In the genomic region with DNA sequence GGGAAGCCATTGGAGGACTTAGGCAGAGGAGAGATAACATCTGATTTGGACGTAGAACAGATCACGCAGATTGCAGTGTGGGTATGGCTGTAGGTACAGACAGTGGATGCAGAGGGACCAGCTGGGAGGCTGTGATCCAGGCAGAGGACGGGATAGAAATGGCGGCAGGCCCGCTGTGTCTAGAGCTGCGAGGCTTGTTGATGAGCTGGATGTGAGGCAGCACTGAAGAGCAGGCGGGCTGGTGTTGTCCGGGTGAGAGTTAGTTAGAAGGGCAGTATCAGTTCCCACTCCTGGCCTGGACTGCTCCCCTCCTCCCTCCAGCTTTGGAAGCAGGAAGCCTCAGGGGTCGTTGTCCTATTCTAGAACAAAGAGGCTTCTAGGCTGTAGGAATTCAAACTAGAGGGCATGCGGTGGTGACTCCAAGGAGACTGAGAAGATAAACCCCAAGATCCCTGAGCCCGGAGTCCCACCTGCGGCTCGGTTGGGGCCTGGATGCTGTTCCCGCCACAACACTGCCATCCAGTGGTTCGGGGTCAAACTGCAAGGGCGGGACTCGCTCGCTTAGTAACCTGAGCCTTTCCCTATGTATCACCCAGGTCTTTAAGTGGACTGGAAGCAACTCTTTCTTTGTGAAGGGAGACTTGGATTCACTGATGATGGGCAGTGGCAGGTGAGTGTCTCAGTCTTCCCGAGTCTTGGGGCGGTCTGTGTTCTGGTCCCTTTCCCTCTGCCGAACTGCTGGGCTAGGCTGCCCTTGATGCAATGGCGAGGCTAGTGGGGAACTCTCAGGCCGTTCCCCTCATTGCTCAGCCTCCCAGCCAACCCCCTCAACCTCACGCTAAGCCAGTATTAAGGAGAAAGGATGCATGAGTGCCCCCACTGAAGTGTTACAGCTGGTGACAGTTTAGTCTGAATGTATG, we compare ENCODE assay signal across 1 cellular context.
TF ChIP-seq lines count a peak whose summit lies in the region.

No MANE protein-coding gene starts in this region.

TF ChIP-seq in HepG2, 621 proteins besides CTCF, POLR2A, EP300 and RAD21 (continued from another document and continues in another):
- no peak for TF ChIP-seq ASH2L (IDR thresholded peaks at IDR 0.05; ENCODE audit: insufficient read length, low read depth, low read length)
- TF ChIP-seq ZNF232 (CRISPR knock-in tag; IDR thresholded peaks at IDR 0.05; ENCODE audit: borderline replicate concordance), result no peak
- no peak for TF ChIP-seq ZNF644 (CRISPR knock-in tag; IDR thresholded peaks at IDR 0.05; ENCODE audit: low read depth)
- TF ChIP-seq SP4 (CRISPR knock-in tag; IDR thresholded peaks at IDR 0.05), result no peak
- no peak for TF ChIP-seq ZNF138 (CRISPR knock-in tag; IDR thresholded peaks at IDR 0.05; ENCODE audit: low read depth)
- TF ChIP-seq KLF11 (CRISPR knock-in tag; IDR thresholded peaks at IDR 0.05), result peak; percentile 66; the same call in 1 of the 2 replicates
- no peak for TF ChIP-seq ATM (IDR thresholded peaks at IDR 0.05; ENCODE audit: borderline replicate concordance)
- no peak for TF ChIP-seq CHCHD3 (CRISPR knock-in tag; IDR thresholded peaks at IDR 0.05)
- TF ChIP-seq, protein P1, sequence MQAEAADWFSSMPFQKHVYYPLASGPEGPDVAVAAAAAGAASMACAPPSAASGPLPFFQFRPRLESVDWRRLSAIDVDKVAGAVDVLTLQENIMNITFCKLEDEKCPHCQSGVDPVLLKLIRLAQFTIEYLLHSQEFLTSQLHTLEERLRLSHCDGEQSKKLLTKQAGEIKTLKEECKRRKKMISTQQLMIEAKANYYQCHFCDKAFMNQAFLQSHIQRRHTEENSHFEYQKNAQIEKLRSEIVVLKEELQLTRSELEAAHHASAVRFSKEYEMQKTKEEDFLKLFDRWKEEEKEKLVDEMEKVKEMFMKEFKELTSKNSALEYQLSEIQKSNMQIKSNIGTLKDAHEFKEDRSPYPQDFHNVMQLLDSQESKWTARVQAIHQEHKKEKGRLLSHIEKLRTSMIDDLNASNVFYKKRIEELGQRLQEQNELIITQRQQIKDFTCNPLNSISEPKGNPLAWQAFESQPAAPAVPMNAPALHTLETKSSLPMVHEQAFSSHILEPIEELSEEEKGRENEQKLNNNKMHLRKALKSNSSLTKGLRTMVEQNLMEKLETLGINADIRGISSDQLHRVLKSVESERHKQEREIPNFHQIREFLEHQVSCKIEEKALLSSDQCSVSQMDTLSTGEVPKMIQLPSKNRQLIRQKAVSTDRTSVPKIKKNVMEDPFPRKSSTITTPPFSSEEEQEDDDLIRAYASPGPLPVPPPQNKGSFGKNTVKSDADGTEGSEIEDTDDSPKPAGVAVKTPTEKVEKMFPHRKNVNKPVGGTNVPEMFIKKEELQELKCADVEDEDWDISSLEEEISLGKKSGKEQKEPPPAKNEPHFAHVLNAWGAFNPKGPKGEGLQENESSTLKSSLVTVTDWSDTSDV (CRISPR knock-in tag; IDR thresholded peaks at IDR 0.05), result 0 out of 2 replicates have a peak, but pooled peaks have one; percentile 37
- TF ChIP-seq RNF2 (conservative IDR thresholded peaks at IDR 0.05; ENCODE audit: low read depth), result no peak
- TF ChIP-seq PCBP2 (optimal IDR thresholded peaks at IDR 0.05; ENCODE audit: low read depth, low read length, poor library complexity, severe bottlenecking), result no peak
- TF ChIP-seq, protein P2, sequence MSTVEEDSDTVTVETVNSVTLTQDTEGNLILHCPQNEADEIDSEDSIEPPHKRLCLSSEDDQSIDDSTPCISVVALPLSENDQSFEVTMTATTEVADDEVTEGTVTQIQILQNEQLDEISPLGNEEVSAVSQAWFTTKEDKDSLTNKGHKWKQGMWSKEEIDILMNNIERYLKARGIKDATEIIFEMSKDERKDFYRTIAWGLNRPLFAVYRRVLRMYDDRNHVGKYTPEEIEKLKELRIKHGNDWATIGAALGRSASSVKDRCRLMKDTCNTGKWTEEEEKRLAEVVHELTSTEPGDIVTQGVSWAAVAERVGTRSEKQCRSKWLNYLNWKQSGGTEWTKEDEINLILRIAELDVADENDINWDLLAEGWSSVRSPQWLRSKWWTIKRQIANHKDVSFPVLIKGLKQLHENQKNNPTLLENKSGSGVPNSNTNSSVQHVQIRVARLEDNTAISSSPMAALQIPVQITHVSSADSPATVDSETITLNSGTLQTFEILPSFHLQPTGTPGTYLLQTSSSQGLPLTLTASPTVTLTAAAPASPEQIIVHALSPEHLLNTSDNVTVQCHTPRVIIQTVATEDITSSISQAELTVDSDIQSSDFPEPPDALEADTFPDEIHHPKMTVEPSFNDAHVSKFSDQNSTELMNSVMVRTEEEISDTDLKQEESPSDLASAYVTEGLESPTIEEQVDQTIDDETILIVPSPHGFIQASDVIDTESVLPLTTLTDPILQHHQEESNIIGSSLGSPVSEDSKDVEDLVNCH (CRISPR knock-in tag; IDR thresholded peaks at IDR 0.05), result 0 out of 2 replicates have a peak, but pooled peaks have one; percentile 40
- TF ChIP-seq GABPA (IDR thresholded peaks at IDR 0.05; ENCODE audit: low read depth, low read length), result no peak
- TF ChIP-seq GABPA (CRISPR knock-in tag; IDR thresholded peaks at IDR 0.05; ENCODE audit: low read depth), result no peak
- TF ChIP-seq ZNF672 (CRISPR knock-in tag; IDR thresholded peaks at IDR 0.05), result no peak
- TF ChIP-seq, protein P3, sequence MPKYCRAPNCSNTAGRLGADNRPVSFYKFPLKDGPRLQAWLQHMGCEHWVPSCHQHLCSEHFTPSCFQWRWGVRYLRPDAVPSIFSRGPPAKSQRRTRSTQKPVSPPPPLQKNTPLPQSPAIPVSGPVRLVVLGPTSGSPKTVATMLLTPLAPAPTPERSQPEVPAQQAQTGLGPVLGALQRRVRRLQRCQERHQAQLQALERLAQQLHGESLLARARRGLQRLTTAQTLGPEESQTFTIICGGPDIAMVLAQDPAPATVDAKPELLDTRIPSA (CRISPR knock-in tag; IDR thresholded peaks at IDR 0.05; ENCODE audit: borderline replicate concordance), result no peak
- TF ChIP-seq KDM4B (CRISPR knock-in tag; IDR thresholded peaks at IDR 0.05), result no peak
- TF ChIP-seq SAP130 (CRISPR knock-in tag; IDR thresholded peaks at IDR 0.05; ENCODE audit: low read depth), result peak; percentile 64
- no peak; the same call in none of the 2 replicates for TF ChIP-seq BRCA1 (CRISPR knock-in tag; IDR thresholded peaks at IDR 0.05)
- TF ChIP-seq GATA4 (IDR thresholded peaks at IDR 0.05; ENCODE audit: borderline replicate concordance, low read depth), result no peak
- no peak for TF ChIP-seq SRSF9 (IDR thresholded peaks at IDR 0.05; ENCODE audit: borderline replicate concordance, insufficient read depth, low read depth, low read length, poor library complexity, severe bottlenecking)
- TF ChIP-seq, protein P4, sequence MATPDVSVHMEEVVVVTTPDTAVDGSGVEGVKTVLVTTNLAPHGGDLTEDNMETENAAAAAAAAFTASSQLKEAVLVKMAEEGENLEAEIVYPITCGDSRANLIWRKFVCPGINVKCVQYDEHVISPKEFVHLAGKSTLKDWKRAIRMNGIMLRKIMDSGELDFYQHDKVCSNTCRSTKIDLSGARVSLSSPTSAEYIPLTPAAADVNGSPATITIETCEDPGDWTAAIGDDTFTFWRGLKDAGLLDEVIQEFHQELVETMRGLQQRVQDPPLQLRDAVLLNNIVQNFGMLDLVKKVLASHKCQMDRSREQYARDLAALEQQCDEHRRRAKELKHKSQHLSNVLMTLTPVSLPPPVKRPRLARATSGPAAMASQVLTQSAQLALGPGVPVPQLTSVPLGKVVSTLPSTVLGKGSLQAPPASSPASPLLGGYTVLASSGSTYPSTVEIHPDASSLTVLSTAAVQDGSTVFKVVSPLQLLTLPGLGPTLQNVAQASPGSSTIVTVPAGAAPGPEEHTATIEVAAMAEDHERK (CRISPR knock-in tag; IDR thresholded peaks at IDR 0.05; ENCODE audit: low read depth), result no peak
- TF ChIP-seq NCOR1 (IDR thresholded peaks at IDR 0.05; ENCODE audit: borderline replicate concordance, low read length), result no peak
- no peak for TF ChIP-seq ZNF264 (CRISPR knock-in tag; IDR thresholded peaks at IDR 0.05)
- TF ChIP-seq ZFX (CRISPR knock-in tag; IDR thresholded peaks at IDR 0.05; ENCODE audit: low read depth), result peak; percentile 63; the same call in 1 of the 2 replicates
- TF ChIP-seq ZNF781 (CRISPR knock-in tag; IDR thresholded peaks at IDR 0.05; ENCODE audit: borderline replicate concordance, not compliant biosample characterization), result no peak
- TF ChIP-seq ZNF460 (CRISPR knock-in tag; IDR thresholded peaks at IDR 0.05; ENCODE audit: borderline replicate concordance), result no peak
- no peak for TF ChIP-seq ZNF496 (CRISPR knock-in tag; IDR thresholded peaks at IDR 0.05; ENCODE audit: insufficient replicate concordance)
- TF ChIP-seq ZNF678 (CRISPR knock-in tag; IDR thresholded peaks at IDR 0.05), result no peak
- TF ChIP-seq PPARG (CRISPR knock-in tag; conservative IDR thresholded peaks at IDR 0.05), result no peak
- no peak for TF ChIP-seq ZNF207 (IDR thresholded peaks at IDR 0.05; ENCODE audit: borderline replicate concordance)
- TF ChIP-seq JUND (CRISPR knock-in tag; IDR thresholded peaks at IDR 0.05), result no peak
- TF ChIP-seq CENPT (CRISPR knock-in tag; IDR thresholded peaks at IDR 0.05; ENCODE audit: low read depth), result no peak
- no peak for TF ChIP-seq ZNF562 (CRISPR knock-in tag; IDR thresholded peaks at IDR 0.05; ENCODE audit: borderline replicate concordance)
- no peak for TF ChIP-seq ZNF121 (CRISPR knock-in tag; IDR thresholded peaks at IDR 0.05)
- TF ChIP-seq MBNL3 (CRISPR knock-in tag; conservative IDR thresholded peaks at IDR 0.05), result no peak
- peak; percentile 72; the same call in 1 of the 2 replicates for TF ChIP-seq ZNF616 (CRISPR knock-in tag; IDR thresholded peaks at IDR 0.05; ENCODE audit: low read depth)
- TF ChIP-seq, protein P5, sequence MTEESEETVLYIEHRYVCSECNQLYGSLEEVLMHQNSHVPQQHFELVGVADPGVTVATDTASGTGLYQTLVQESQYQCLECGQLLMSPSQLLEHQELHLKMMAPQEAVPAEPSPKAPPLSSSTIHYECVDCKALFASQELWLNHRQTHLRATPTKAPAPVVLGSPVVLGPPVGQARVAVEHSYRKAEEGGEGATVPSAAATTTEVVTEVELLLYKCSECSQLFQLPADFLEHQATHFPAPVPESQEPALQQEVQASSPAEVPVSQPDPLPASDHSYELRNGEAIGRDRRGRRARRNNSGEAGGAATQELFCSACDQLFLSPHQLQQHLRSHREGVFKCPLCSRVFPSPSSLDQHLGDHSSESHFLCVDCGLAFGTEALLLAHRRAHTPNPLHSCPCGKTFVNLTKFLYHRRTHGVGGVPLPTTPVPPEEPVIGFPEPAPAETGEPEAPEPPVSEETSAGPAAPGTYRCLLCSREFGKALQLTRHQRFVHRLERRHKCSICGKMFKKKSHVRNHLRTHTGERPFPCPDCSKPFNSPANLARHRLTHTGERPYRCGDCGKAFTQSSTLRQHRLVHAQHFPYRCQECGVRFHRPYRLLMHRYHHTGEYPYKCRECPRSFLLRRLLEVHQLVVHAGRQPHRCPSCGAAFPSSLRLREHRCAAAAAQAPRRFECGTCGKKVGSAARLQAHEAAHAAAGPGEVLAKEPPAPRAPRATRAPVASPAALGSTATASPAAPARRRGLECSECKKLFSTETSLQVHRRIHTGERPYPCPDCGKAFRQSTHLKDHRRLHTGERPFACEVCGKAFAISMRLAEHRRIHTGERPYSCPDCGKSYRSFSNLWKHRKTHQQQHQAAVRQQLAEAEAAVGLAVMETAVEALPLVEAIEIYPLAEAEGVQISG (CRISPR knock-in tag; IDR thresholded peaks at IDR 0.05), result peak; percentile 94
- no peak for TF ChIP-seq HNRNPK (IDR thresholded peaks at IDR 0.05; ENCODE audit: low read depth, low read length, poor library complexity, severe bottlenecking)
- no peak for TF ChIP-seq DPF2 (CRISPR knock-in tag; IDR thresholded peaks at IDR 0.05; ENCODE audit: borderline replicate concordance, low read depth)
- no peak for TF ChIP-seq ARNT (IDR thresholded peaks at IDR 0.05)
- TF ChIP-seq SALL2 (CRISPR knock-in tag; IDR thresholded peaks at IDR 0.05), result peak; percentile 54; the same call in 1 of the 2 replicates
- TF ChIP-seq, protein P6, sequence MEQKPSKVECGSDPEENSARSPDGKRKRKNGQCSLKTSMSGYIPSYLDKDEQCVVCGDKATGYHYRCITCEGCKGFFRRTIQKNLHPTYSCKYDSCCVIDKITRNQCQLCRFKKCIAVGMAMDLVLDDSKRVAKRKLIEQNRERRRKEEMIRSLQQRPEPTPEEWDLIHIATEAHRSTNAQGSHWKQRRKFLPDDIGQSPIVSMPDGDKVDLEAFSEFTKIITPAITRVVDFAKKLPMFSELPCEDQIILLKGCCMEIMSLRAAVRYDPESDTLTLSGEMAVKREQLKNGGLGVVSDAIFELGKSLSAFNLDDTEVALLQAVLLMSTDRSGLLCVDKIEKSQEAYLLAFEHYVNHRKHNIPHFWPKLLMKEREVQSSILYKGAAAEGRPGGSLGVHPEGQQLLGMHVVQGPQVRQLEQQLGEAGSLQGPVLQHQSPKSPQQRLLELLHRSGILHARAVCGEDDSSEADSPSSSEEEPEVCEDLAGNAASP (CRISPR knock-in tag; IDR thresholded peaks at IDR 0.05; ENCODE audit: borderline replicate concordance), result no peak; the same call in 1 of the 2 replicates
- TF ChIP-seq ZNF790 (CRISPR knock-in tag; IDR thresholded peaks at IDR 0.05; ENCODE audit: borderline replicate concordance), result no peak
- TF ChIP-seq BHLHE40 (IDR thresholded peaks at IDR 0.05; ENCODE audit: low read length), result no peak; the same call in 1 of the 2 replicates
- TF ChIP-seq, protein P7, sequence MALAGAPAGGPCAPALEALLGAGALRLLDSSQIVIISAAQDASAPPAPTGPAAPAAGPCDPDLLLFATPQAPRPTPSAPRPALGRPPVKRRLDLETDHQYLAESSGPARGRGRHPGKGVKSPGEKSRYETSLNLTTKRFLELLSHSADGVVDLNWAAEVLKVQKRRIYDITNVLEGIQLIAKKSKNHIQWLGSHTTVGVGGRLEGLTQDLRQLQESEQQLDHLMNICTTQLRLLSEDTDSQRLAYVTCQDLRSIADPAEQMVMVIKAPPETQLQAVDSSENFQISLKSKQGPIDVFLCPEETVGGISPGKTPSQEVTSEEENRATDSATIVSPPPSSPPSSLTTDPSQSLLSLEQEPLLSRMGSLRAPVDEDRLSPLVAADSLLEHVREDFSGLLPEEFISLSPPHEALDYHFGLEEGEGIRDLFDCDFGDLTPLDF (CRISPR knock-in tag; IDR thresholded peaks at IDR 0.05), result peak; percentile 61; the same call in 1 of the 2 replicates
- TF ChIP-seq ZNF619 (CRISPR knock-in tag; IDR thresholded peaks at IDR 0.05), result no peak; the same call in 1 of the 2 replicates
- no peak for TF ChIP-seq CBX2 (IDR thresholded peaks at IDR 0.05; ENCODE audit: low read depth, low read length)
- no peak for TF ChIP-seq CBX2 (CRISPR knock-in tag; IDR thresholded peaks at IDR 0.05; ENCODE audit: low read depth)
- TF ChIP-seq, protein P8, sequence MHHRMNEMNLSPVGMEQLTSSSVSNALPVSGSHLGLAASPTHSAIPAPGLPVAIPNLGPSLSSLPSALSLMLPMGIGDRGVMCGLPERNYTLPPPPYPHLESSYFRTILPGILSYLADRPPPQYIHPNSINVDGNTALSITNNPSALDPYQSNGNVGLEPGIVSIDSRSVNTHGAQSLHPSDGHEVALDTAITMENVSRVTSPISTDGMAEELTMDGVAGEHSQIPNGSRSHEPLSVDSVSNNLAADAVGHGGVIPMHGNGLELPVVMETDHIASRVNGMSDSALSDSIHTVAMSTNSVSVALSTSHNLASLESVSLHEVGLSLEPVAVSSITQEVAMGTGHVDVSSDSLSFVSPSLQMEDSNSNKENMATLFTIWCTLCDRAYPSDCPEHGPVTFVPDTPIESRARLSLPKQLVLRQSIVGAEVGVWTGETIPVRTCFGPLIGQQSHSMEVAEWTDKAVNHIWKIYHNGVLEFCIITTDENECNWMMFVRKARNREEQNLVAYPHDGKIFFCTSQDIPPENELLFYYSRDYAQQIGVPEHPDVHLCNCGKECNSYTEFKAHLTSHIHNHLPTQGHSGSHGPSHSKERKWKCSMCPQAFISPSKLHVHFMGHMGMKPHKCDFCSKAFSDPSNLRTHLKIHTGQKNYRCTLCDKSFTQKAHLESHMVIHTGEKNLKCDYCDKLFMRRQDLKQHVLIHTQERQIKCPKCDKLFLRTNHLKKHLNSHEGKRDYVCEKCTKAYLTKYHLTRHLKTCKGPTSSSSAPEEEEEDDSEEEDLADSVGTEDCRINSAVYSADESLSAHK (CRISPR knock-in tag; IDR thresholded peaks at IDR 0.05; ENCODE audit: borderline replicate concordance), result no peak
